10 cellular contexts compared by ENCODE assay signal in the genomic region with DNA sequence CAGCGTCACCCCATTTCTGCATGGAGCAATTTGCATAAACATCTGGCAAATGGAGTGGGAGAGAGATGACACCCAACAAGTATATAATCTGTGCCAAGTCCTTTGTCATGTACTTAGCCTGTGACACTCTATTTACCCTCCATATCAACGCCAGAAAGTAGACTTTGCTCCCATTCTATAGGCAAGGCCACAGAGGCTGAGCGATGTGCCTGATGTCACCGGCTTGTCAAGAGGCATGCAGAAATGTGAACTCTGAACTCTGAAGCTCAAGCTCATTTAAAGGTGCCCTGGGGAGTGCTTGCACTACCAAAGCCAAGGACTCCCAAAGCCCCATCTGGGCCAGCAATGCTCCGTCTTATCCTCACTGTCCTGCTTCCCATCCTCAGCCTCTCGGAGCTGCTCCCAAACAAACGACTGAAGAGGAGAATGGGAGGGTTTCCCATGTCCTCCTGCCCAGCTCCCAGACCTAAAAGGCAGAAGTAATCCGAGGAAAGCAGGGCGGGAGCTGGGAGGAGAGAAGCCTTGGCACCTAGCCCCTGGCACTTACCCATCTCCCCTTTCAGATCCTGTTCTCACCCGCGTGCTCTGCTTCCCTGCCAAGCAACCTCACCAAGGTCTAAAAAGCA. TPM values are rescaled to one million over a fixed set of nuclear protein-coding genes. Genes with fewer than 3 reads are reported as not detected.
DNase-seq lines count a peak whose midpoint lies in the region; ATAC-seq and TF ChIP-seq lines count a peak whose summit lies in the region.
"Had no signal": no experiment of that assay in that cellular context is flagged by ENCODE, and none has a peak within 500 bp of the region (broad histone marks: within the 10 kb centered on the region; RNA-seq: fewer than 3 reads in every experiment).

No MANE protein-coding gene starts in this region.

- no peak for TF ChIP-seq POLR2A in uterus (IDR thresholded peaks at IDR 0.05)

- no peaks in the 10 kb centered on the region for H3K36me3 Mint-ChIP-seq in activated T-cell treated with anti-CD3 and anti-CD28 coated beads, Interleukin-2, amount 50 U/mL, for 24 hours (ENCODE audit: low read depth)
- H3K36me3 Mint-ChIP-seq: activated CD4-positive, alpha-beta memory T cell treated with anti-CD3 and anti-CD28 coated beads for 36 hours had no signal

- DNase-seq in NCI-H2029 (lab: John Stamatoyannopoulos, UW) (peak; percentile 90), dermis blood vessel endothelial cell (peak; percentile 70), medulla oblongata (ENCODE audit: extremely low spot score) (peak; percentile 84), uterus (peak; percentile 78 to 83), retina (no peak)
- no peak for DNase-seq in activated T-cell treated with anti-CD3 and anti-CD28 coated beads, Interleukin-2, amount 50 U/mL, for 24 hours
- DNase-seq: activated CD4-positive, alpha-beta memory T cell treated with anti-CD3 and anti-CD28 coated beads for 36 hours had no signal

- intact Hi-C loops in uterus (cut with DNase I; ENCODE audit: low total_unique reads) = no loop called here

- H3K27me3 Mint-ChIP-seq in activated T-cell treated with anti-CD3 and anti-CD28 coated beads, Interleukin-2, amount 50 U/mL, for 24 hours = peaks cover 7% of the 10 kb centered on the region

- H3K9me3 ChIP-seq in uterus = no peaks in the 10 kb centered on the region

- H3K9me3 Mint-ChIP-seq in activated T-cell treated with anti-CD3 and anti-CD28 coated beads, Interleukin-2, amount 50 U/mL, for 24 hours = no peaks in the 10 kb centered on the region
- H3K9me3 Mint-ChIP-seq: activated CD4-positive, alpha-beta memory T cell treated with anti-CD3 and anti-CD28 coated beads for 36 hours had no signal

- no peak overlapping the region for H3K4me3 ChIP-seq in uterus
- H3K4me3 ChIP-seq: cardiac muscle cell had no signal

- H3K27ac ChIP-seq in uterus = peak overlapping the region in 1 of 2 donors; percentile 44
- H3K27ac ChIP-seq: cardiac muscle cell, HL-60 had no signal

- TF ChIP-seq CTCF in uterus (IDR thresholded peaks at IDR 0.05) = no peak

- H3K4me1 ChIP-seq in uterus = peaks cover 0 to 5% of the 10 kb centered on the region in 2 donors

- ATAC-seq in HG03342 (IDR thresholded peaks at IDR 0.05; ENCODE audit: unreplicated experiment) = no peak

- H3K27ac Mint-ChIP-seq in activated T-cell treated with anti-CD3 and anti-CD28 coated beads, Interleukin-2, amount 50 U/mL, for 24 hours = no peak overlapping the region
- H3K27ac Mint-ChIP-seq: activated CD4-positive, alpha-beta memory T cell treated with anti-CD3 and anti-CD28 coated beads for 36 hours had no signal

- peaks cover 9% of the 10 kb centered on the region for H3K4me1 Mint-ChIP-seq in activated T-cell treated with anti-CD3 and anti-CD28 coated beads, Interleukin-2, amount 50 U/mL, for 24 hours (ENCODE audit: low read depth)

- no peak overlapping the region for H3K4me3 Mint-ChIP-seq in activated T-cell treated with anti-CD3 and anti-CD28 coated beads, Interleukin-2, amount 50 U/mL, for 24 hours
- H3K4me3 Mint-ChIP-seq: activated CD4-positive, alpha-beta memory T cell treated with anti-CD3 and anti-CD28 coated beads for 36 hours had no signal

- no peaks in the 10 kb centered on the region for H3K36me3 ChIP-seq in uterus
- H3K36me3 ChIP-seq: cardiac muscle cell had no signal

- no peaks in the 10 kb centered on the region for H3K27me3 ChIP-seq in uterus
- H3K27me3 ChIP-seq: cardiac muscle cell had no signal

RNA-seq across cellular contexts. Expression of gene CPNE5, which starts 9.2 kb away (rescaled TPM):
- 12.9 and 14.0 TPM in 2 replicates for total RNA-seq in dermis blood vessel endothelial cell
- total RNA-seq in uterus = 10 to 100 TPM in 3 of 4 donors, 1 to 10 TPM in 1; 9.5 to 33.8 (median 12.2) TPM

RNA-seq across cellular contexts. Expression of gene PPIL1, which starts 44.6 kb away (rescaled TPM):
- total RNA-seq in dermis blood vessel endothelial cell (21.3 and 26.9 TPM in 2 replicates), uterus (10 to 100 TPM; 22.8 to 36.0 (median 27.5) TPM)

RNA-seq across cellular contexts. Expression of gene C6orf89, which starts 55.7 kb away (rescaled TPM):
- total RNA-seq in dermis blood vessel endothelial cell (27.7 and 35.8 TPM in 2 replicates), uterus (10 to 100 TPM; 21.3 to 67.9 (median 42.6) TPM)

Comparison
In these comparisons a context has a peak if more than half of its experiments do, and no peak if none do; other contexts are left out.
1. DNase-seq: peak in NCI-H2029 (single experiment), dermis blood vessel endothelial cell (single experiment), medulla oblongata (single experiment) and uterus (2 of 2); none in retina (single experiment) and activated T-cell treated with anti-CD3 and anti-CD28 coated beads, Interleukin-2, amount 50 U/mL, for 24 hours (single experiment).